ENCODE assay signal across 27 cellular contexts in genomic region chr9:13487071-13487470, GRCh38.
"Had no signal": no experiment of that assay in that cellular context is flagged by ENCODE, and none has a peak within 500 bp of the region (broad histone marks: within the 10 kb centered on the region; RNA-seq: fewer than 3 reads in every experiment).

No MANE protein-coding gene starts in this region.

- H3K4me3 ChIP-seq: left lung, lower lobe of right lung, mucosa of descending colon, pancreas, prostate gland, sigmoid colon, spleen, tibial nerve, uterus had no signal

- H3K4me3 Mint-ChIP-seq: immature natural killer cell; naive thymus-derived CD4-positive, alpha-beta T cell; natural killer cell treated with Interleukin-12 subunit alpha and Interleukin-12 subunit beta and Interleukin-15 and Interleukin-18, amount 100 ng/mL, for 72 hours; neural crest cell; stimulated activated effector memory CD8-positive, alpha-beta T cell treated with anti-CD3 and anti-CD28 coated beads, Interleukin-12 subunit alpha, Interleukin-12 subunit beta, amount 100 ng/mL, for 72 hours; stimulated activated naive CD8-positive, alpha-beta T cell treated with anti-CD3 and anti-CD28 coated beads, Interleukin-15, Interleukin-2, amounts not matched to agents 100 ng/mL and 50 ng/mL, for 24 hours; type B pancreatic cell had no signal

- ATAC-seq: left colon; left lung; lower lobe of right lung; mucosa of descending colon; naive thymus-derived CD4-positive, alpha-beta T cell; natural killer cell treated with Interleukin-12 subunit alpha and Interleukin-12 subunit beta and Interleukin-15 and Interleukin-18, amount 100 ng/mL, for 72 hours; pancreas; right cardiac atrium; stimulated activated effector memory CD8-positive, alpha-beta T cell treated with anti-CD3 and anti-CD28 coated beads, Interleukin-12 subunit alpha, Interleukin-12 subunit beta, amount 100 ng/mL, for 72 hours had no signal

- H3K9me3 ChIP-seq: left lung, lower lobe of right lung, mucosa of descending colon, pancreas, prostate gland, sigmoid colon, spleen, tibial nerve, uterus had no signal

- H3K9me3 Mint-ChIP-seq: neural crest cell, type B pancreatic cell had no signal

- H3K4me1 ChIP-seq: left lung, prostate gland, spleen, uterus had no signal

- H3K27me3 ChIP-seq: left lung, pancreas, sigmoid colon, spleen, tibial nerve, uterus had no signal

- H3K36me3 ChIP-seq: left lung, lower lobe of right lung, pancreas, prostate gland, sigmoid colon, spleen, tibial nerve, uterus had no signal

- H3K27me3 Mint-ChIP-seq: naive thymus-derived CD4-positive, alpha-beta T cell; natural killer cell treated with Interleukin-12 subunit alpha and Interleukin-12 subunit beta and Interleukin-15 and Interleukin-18, amount 100 ng/mL, for 72 hours; stimulated activated naive CD8-positive, alpha-beta T cell treated with anti-CD3 and anti-CD28 coated beads, Interleukin-15, Interleukin-2, amounts not matched to agents 100 ng/mL and 50 ng/mL, for 24 hours; type B pancreatic cell had no signal

- H3K36me3 Mint-ChIP-seq: immature natural killer cell; naive thymus-derived CD4-positive, alpha-beta T cell; natural killer cell treated with Interleukin-12 subunit alpha and Interleukin-12 subunit beta and Interleukin-15 and Interleukin-18, amount 100 ng/mL, for 72 hours; stimulated activated effector memory CD8-positive, alpha-beta T cell treated with anti-CD3 and anti-CD28 coated beads, Interleukin-12 subunit alpha, Interleukin-12 subunit beta, amount 100 ng/mL, for 72 hours; type B pancreatic cell had no signal

- H3K4me1 Mint-ChIP-seq: immature natural killer cell; naive thymus-derived CD4-positive, alpha-beta T cell; stimulated activated effector memory CD8-positive, alpha-beta T cell treated with anti-CD3 and anti-CD28 coated beads, Interleukin-12 subunit alpha, Interleukin-12 subunit beta, amount 100 ng/mL, for 72 hours had no signal

- H3K27ac Mint-ChIP-seq: immature natural killer cell; naive thymus-derived CD4-positive, alpha-beta T cell; natural killer cell treated with Interleukin-12 subunit alpha and Interleukin-12 subunit beta and Interleukin-15 and Interleukin-18, amount 100 ng/mL, for 72 hours; stimulated activated effector memory CD8-positive, alpha-beta T cell treated with anti-CD3 and anti-CD28 coated beads, Interleukin-12 subunit alpha, Interleukin-12 subunit beta, amount 100 ng/mL, for 72 hours; stimulated activated naive CD8-positive, alpha-beta T cell treated with anti-CD3 and anti-CD28 coated beads, Interleukin-15, Interleukin-2, amounts not matched to agents 100 ng/mL and 50 ng/mL, for 24 hours; type B pancreatic cell had no signal

- H3K27ac ChIP-seq: left lung, lower lobe of right lung, pancreas, sigmoid colon, spleen, uterus had no signal

- DNase-seq: hippocampal formation; immature natural killer cell; kidney; left colon; left lung; lower lobe of right lung; midbrain; mucosa of descending colon; naive thymus-derived CD4-positive, alpha-beta T cell; nucleus accumbens; pancreas; posterior cingulate gyrus; retina; right cardiac atrium; sigmoid colon; small intestine; spleen; stimulated activated CD4-positive, alpha-beta T cell treated with anti-CD3 and anti-CD28 coated beads, Interleukin-4, amount 100 ng/mL, for 24 hours; stimulated activated naive CD4-positive, alpha-beta T cell; uterus had no signal
